ENCODE assay signal across 14 cellular contexts in genomic region chr1:59143824-59144223, GRCh38.
DNase-seq lines count a peak whose midpoint lies in the region; ATAC-seq and TF ChIP-seq lines count a peak whose summit lies in the region.
"Had no signal": no experiment of that assay in that cellular context is flagged by ENCODE, and none has a peak within 500 bp of the region (broad histone marks: within the 10 kb centered on the region; RNA-seq: fewer than 3 reads in every experiment).

No MANE protein-coding gene starts in this region.

- H3K4me1 ChIP-seq in skeletal muscle satellite cell (ENCODE audit: control insufficient read depth, insufficient read depth, low read length) = peaks cover 48% of the 10 kb centered on the region

- H3K9ac ChIP-seq in skeletal muscle satellite cell (ENCODE audit: low read depth, low read length) = peak overlapping the region; percentile 2

- no peaks in the 10 kb centered on the region for H3K27me3 ChIP-seq in skeletal muscle satellite cell (ENCODE audit: control insufficient read depth, insufficient read depth, low read length)
- H3K27me3 ChIP-seq: suprapubic skin had no signal

- ATAC-seq in SK-N-SH treated with all-trans-retinoic acid at 6 μM for 48 hours (peak; percentile 47), GM21737 (IDR thresholded peaks at IDR 0.05; ENCODE audit: unreplicated experiment) (no peak), GM19023 (IDR thresholded peaks at IDR 0.05; ENCODE audit: unreplicated experiment) (no peak)
- ATAC-seq in stimulated activated naive CD8-positive, alpha-beta T cell treated with anti-CD3 and anti-CD28 coated beads, Interleukin-15, Interleukin-2, amounts not matched to agents 100 U/mL and 50 U/mL, for 24 hours = no peak

- H3K4me2 ChIP-seq in skeletal muscle satellite cell (ENCODE audit: low read length) = peak overlapping the region; percentile 55

- no peaks in the 10 kb centered on the region for H3K9me3 ChIP-seq in skeletal muscle satellite cell (replicated peaks; ENCODE audit: low read length)
- H3K9me3 ChIP-seq: suprapubic skin had no signal

- peak overlapping the region; percentile 27 for H3K4me3 ChIP-seq in skeletal muscle satellite cell (ENCODE audit: low read length)
- H3K4me3 ChIP-seq: suprapubic skin had no signal

- DNase-seq in HCEC 1CT = peak; percentile 44
- DNase-seq in glomerular visceral epithelial cell (ENCODE audit: extremely low spot score) = peak; percentile 71
- no peak for DNase-seq in DMS79 (lab: John Stamatoyannopoulos, UW)
- no peak for DNase-seq in stimulated activated naive CD8-positive, alpha-beta T cell treated with anti-CD3 and anti-CD28 coated beads, Interleukin-15, Interleukin-2, amounts not matched to agents 100 U/mL and 50 U/mL, for 24 hours
- DNase-seq: activated CD4-positive, alpha-beta T cell treated with anti-CD3 and anti-CD28 coated beads, Interleukin-2, amount 50 U/mL, for 48 hours; activated gamma-delta T cell treated with Interleukin-2 at 50 U/mL for 16 hours; cerebellar nuclear complex; KG1; NCI-H2107 had no signal

- no peaks in the 10 kb centered on the region for H3K36me3 ChIP-seq in skeletal muscle satellite cell (ENCODE audit: insufficient read depth, low read length)
- H3K36me3 ChIP-seq: suprapubic skin had no signal

TF ChIP-seq in SK-N-SH treated with all-trans-retinoic acid at 6 μM for 48 hours, 23 proteins besides CTCF, POLR2A, EP300 and RAD21:
- TF ChIP-seq TCF4 (CRISPR knock-in tag; IDR thresholded peaks at IDR 0.05; ENCODE audit: borderline replicate concordance) (no peak), GLIS3 (CRISPR knock-in tag; IDR thresholded peaks at IDR 0.05) (no peak)

Comparison
In these comparisons a context has a peak if more than half of its experiments do, and no peak if none do; other contexts are left out.
1. DNase-seq: peak in HCEC 1CT (single experiment) and glomerular visceral epithelial cell (single experiment); none in DMS79 (single experiment) and stimulated activated naive CD8-positive, alpha-beta T cell treated with anti-CD3 and anti-CD28 coated beads, Interleukin-15, Interleukin-2, amounts not matched to agents 100 U/mL and 50 U/mL, for 24 hours (single experiment).